Comparison of ENCODE assay signal across 8 cellular contexts in genomic region chr18:13375302-13376255, GRCh38.
A peak's percentile ranks its signal among the peaks of the same experiment; 100 is the strongest.
DNase-seq lines count a peak whose midpoint lies in the region; ATAC-seq and TF ChIP-seq lines count a peak whose summit lies in the region.

No MANE protein-coding gene starts in this region.

- WGBS in mesodermal cell (ENCODE audit: insufficient coverage in 2 of 2), 2 experiments, result 66 to 77% methylated on average over 15 of the region's 19 CpGs

- H3K27ac ChIP-seq in AG04450 (ENCODE audit: low read depth, low read length) (peak overlapping the region; percentile 31), mesodermal cell (ENCODE audit: low read depth, low read length, severe bottlenecking) (peak overlapping the region; percentile 81)

- H3K9me3 ChIP-seq in AG04450 (ENCODE audit: control insufficient read depth, insufficient read depth, low read length) (no peaks in the 10 kb centered on the region), mesodermal cell (ENCODE audit: control insufficient read depth, low read length) (no peaks in the 10 kb centered on the region)

- peak; percentile 89 for ATAC-seq in HG03442 (IDR thresholded peaks at IDR 0.05; ENCODE audit: unreplicated experiment)

- DNase-seq in AG04450 (ENCODE audit: low read depth, low spot score) (peak; percentile 55), GM19240 (ENCODE audit: insufficient read length, low spot score) (peak; percentile 64), choroid plexus epithelial cell (ENCODE audit: low read depth) (peak; percentile 96), NCI-H345 treated with DMSO at 0.1 percent for 48 hours (lab: John Stamatoyannopoulos, UW; ENCODE audit: unreplicated experiment) (no peak)
- DNase-seq in activated CD4-positive, alpha-beta T cell treated with anti-CD3 and anti-CD28 coated beads for 4 hours, result peak; percentile 77 to 80
- peak; percentile 54 to 79 for DNase-seq in stimulated activated CD8-positive, alpha-beta memory T cell treated with anti-CD3 and anti-CD28 coated beads, Interleukin-7, amount 100 ng/mL, for 48 hours (ENCODE audit: extremely low read depth in 1 of 2, low read depth in 1 of 2)

- TF ChIP-seq CTCF in AG04450 (IDR thresholded peaks at IDR 0.05; ENCODE audit: low read depth, low read length), result no peak
- peak; percentile 31 for TF ChIP-seq CTCF in choroid plexus epithelial cell (conservative IDR thresholded peaks at IDR 0.05; ENCODE audit: low read depth, low read length)

- peaks cover 38% of the 10 kb centered on the region for H3K4me1 ChIP-seq in mesodermal cell (ENCODE audit: control insufficient read depth, insufficient read depth, low read length, poor library complexity, severe bottlenecking)

- H3K27me3 ChIP-seq in AG04450 (ENCODE audit: control insufficient read depth, insufficient read depth, low read length), result peaks cover 3% of the 10 kb centered on the region

- H3K4me3 ChIP-seq in AG04450 (ENCODE audit: low read depth, low read length), result no peak overlapping the region
- no peak overlapping the region for H3K4me3 ChIP-seq in choroid plexus epithelial cell (ENCODE audit: low read depth, low read length)
- H3K4me3 ChIP-seq in mesodermal cell (ENCODE audit: extremely low read depth, insufficient read depth, low read length, poor library complexity, severe bottlenecking), result no peak overlapping the region

- POLR2A ChIA-PET in AG04450 (lab: Yijun Ruan, JAX), result no interaction called here

- CTCF ChIA-PET in AG04450 (lab: Charles Lee), result no interaction called here

- H3K36me3 ChIP-seq in mesodermal cell (ENCODE audit: control insufficient read depth, insufficient read depth, low read length), result no peaks in the 10 kb centered on the region
